15 cellular contexts compared by ENCODE assay signal in genomic region chrX:142978130-142978684, GRCh38. TPM values are rescaled to one million over a fixed set of nuclear protein-coding genes. Genes with fewer than 3 reads are reported as not detected.
DNase-seq lines count a peak whose midpoint lies in the region; ATAC-seq and TF ChIP-seq lines count a peak whose summit lies in the region.
"Had no signal": no experiment of that assay in that cellular context is flagged by ENCODE, and none has a peak within 500 bp of the region (broad histone marks: within the 10 kb centered on the region; RNA-seq: fewer than 3 reads in every experiment).

No MANE protein-coding gene starts in this region.

- DNase-seq in PC-3 (no peak), endothelial cell (ENCODE audit: low spot score) (no peak), activated T-cell treated with anti-CD3 and anti-CD28 coated beads for 4 hours (no peak)
- DNase-seq: CD8-positive, alpha-beta T cell; cerebellar nuclear complex; H9; left ventricle myocardium superior had no signal

- H2AFZ ChIP-seq in PC-3 (ENCODE audit: low read length): no peak overlapping the region

- H3K9me2 ChIP-seq in PC-3 (replicated peaks; ENCODE audit: low read length): no peaks in the 10 kb centered on the region

- no peaks in the 10 kb centered on the region for H3K27me3 Mint-ChIP-seq in stimulated activated memory B cell treated with anti-CD40 and anti-IgM and Interleukin-4, amounts not matched to agents 10 μg/mL and 1 μg/mL and 100 μg/mL, for 72 hours
- peaks cover 3% of the 10 kb centered on the region for H3K27me3 Mint-ChIP-seq in endothelial cell (ENCODE audit: unreplicated experiment)
- H3K27me3 Mint-ChIP-seq: activated naive CD4-positive, alpha-beta T cell treated with anti-CD3 and anti-CD28 coated beads, Interleukin-2, amount 50 U/mL, for 24 hours had no signal

- no peaks in the 10 kb centered on the region for H3K36me3 Mint-ChIP-seq in stimulated activated memory B cell treated with anti-CD40 and anti-IgM and Interleukin-4, amounts not matched to agents 10 μg/mL and 1 μg/mL and 100 μg/mL, for 72 hours
- H3K36me3 Mint-ChIP-seq in endothelial cell (ENCODE audit: low read depth, unreplicated experiment): no peaks in the 10 kb centered on the region
- H3K36me3 Mint-ChIP-seq: activated naive CD4-positive, alpha-beta T cell treated with anti-CD3 and anti-CD28 coated beads, Interleukin-2, amount 50 U/mL, for 24 hours; CD8-positive, alpha-beta T cell had no signal

- no peak overlapping the region for H3K9ac ChIP-seq in PC-3 (ENCODE audit: low read length)

- no peaks in the 10 kb centered on the region for H3K4me1 ChIP-seq in PC-3 (ENCODE audit: insufficient read depth, low read length)

- peak overlapping the region; percentile 62 for H3K27ac Mint-ChIP-seq in stimulated activated memory B cell treated with anti-CD40 and anti-IgM and Interleukin-4, amounts not matched to agents 10 μg/mL and 1 μg/mL and 100 μg/mL, for 72 hours
- no peak overlapping the region for H3K27ac Mint-ChIP-seq in endothelial cell (ENCODE audit: unreplicated experiment)
- H3K27ac Mint-ChIP-seq: activated naive CD4-positive, alpha-beta T cell treated with anti-CD3 and anti-CD28 coated beads, Interleukin-2, amount 50 U/mL, for 24 hours; CD8-positive, alpha-beta T cell; H9 had no signal

- H3K4me3 ChIP-seq in PC-3 (ENCODE audit: low read length): no peak overlapping the region

- H3K27ac ChIP-seq in PC-3 (ENCODE audit: low read length): no peak overlapping the region

- peaks cover 3% of the 10 kb centered on the region for H3K9me3 Mint-ChIP-seq in stimulated activated memory B cell treated with anti-CD40 and anti-IgM and Interleukin-4, amounts not matched to agents 10 μg/mL and 1 μg/mL and 100 μg/mL, for 72 hours
- H3K9me3 Mint-ChIP-seq in endothelial cell (ENCODE audit: unreplicated experiment): no peaks in the 10 kb centered on the region
- H3K9me3 Mint-ChIP-seq: activated naive CD4-positive, alpha-beta T cell treated with anti-CD3 and anti-CD28 coated beads, Interleukin-2, amount 50 U/mL, for 24 hours; CD8-positive, alpha-beta T cell had no signal

- peaks cover 14% of the 10 kb centered on the region for H3K4me1 Mint-ChIP-seq in stimulated activated memory B cell treated with anti-CD40 and anti-IgM and Interleukin-4, amounts not matched to agents 10 μg/mL and 1 μg/mL and 100 μg/mL, for 72 hours
- H3K4me1 Mint-ChIP-seq in endothelial cell (ENCODE audit: unreplicated experiment): no peaks in the 10 kb centered on the region
- H3K4me1 Mint-ChIP-seq: activated naive CD4-positive, alpha-beta T cell treated with anti-CD3 and anti-CD28 coated beads, Interleukin-2, amount 50 U/mL, for 24 hours; H9; neural crest cell had no signal

- H3K36me3 ChIP-seq in PC-3 (ENCODE audit: low read depth, low read length): no peaks in the 10 kb centered on the region

- TF ChIP-seq CTCF in PC-3 (conservative IDR thresholded peaks at IDR 0.05; ENCODE audit: low read depth, low read length) (no peak), endothelial cell (IDR thresholded peaks at IDR 0.05; ENCODE audit: unreplicated experiment) (no peak)

- no peak overlapping the region for H3K4me2 ChIP-seq in PC-3 (ENCODE audit: low read length)

- no peaks in the 10 kb centered on the region for H3K27me3 ChIP-seq in PC-3 (ENCODE audit: low read length)

- ATAC-seq in GM18867 (IDR thresholded peaks at IDR 0.05; ENCODE audit: unreplicated experiment): peak; percentile 39
- ATAC-seq in GM21529 (IDR thresholded peaks at IDR 0.05; ENCODE audit: unreplicated experiment): peak; percentile 42
- ATAC-seq in HG03354 (IDR thresholded peaks at IDR 0.05; ENCODE audit: poor library complexity, severe bottlenecking, unreplicated experiment): peak; percentile 38
- peak; percentile 69 for ATAC-seq in stimulated activated memory B cell treated with anti-CD40 and anti-IgM and Interleukin-4, amounts not matched to agents 10 μg/mL and 1 μg/mL and 100 μg/mL, for 72 hours
- no peak for ATAC-seq in PC-3
- ATAC-seq: CD8-positive, alpha-beta T cell; left ventricle myocardium superior had no signal

- peak overlapping the region; percentile 62 for H3K4me3 Mint-ChIP-seq in stimulated activated memory B cell treated with anti-CD40 and anti-IgM and Interleukin-4, amounts not matched to agents 10 μg/mL and 1 μg/mL and 100 μg/mL, for 72 hours
- no peak overlapping the region for H3K4me3 Mint-ChIP-seq in endothelial cell (ENCODE audit: unreplicated experiment)
- H3K4me3 Mint-ChIP-seq: activated naive CD4-positive, alpha-beta T cell treated with anti-CD3 and anti-CD28 coated beads, Interleukin-2, amount 50 U/mL, for 24 hours; CD8-positive, alpha-beta T cell; H9; neural crest cell had no signal

- no peaks in the 10 kb centered on the region for H3K9me3 ChIP-seq in PC-3 (ENCODE audit: low read length)

- no peaks in the 10 kb centered on the region for H3F3A ChIP-seq in PC-3 (ENCODE audit: low read length, unreplicated experiment)

- H3K79me2 ChIP-seq in PC-3 (ENCODE audit: low read length): no peaks in the 10 kb centered on the region

- POLR2A ChIA-PET in PC-3 (lab: Charles Lee; ENCODE audit: unreplicated experiment): no interaction called here

- CTCF ChIA-PET in PC-3 (lab: Charles Lee): no interaction called here

- BruUV-seq in PC-3 (replicated peaks; lab: Mats Ljungman, UMichigan): no TSS peak

- no peaks in the 10 kb centered on the region for H4K20me1 ChIP-seq in PC-3 (ENCODE audit: low read length)

- intact Hi-C loops in PC-3 (cut with micrococcal nuclease): no loop called here

RNA-seq across cellular contexts. Expression of gene SPANXN4, which starts 47.5 kb away (rescaled TPM):
- not detected in 2 replicates for total RNA-seq in PC-3 (2014; rRNA removed)
- total RNA-seq in endothelial cell (ENCODE audit: unreplicated experiment): not detected
- total RNA-seq: CD8-positive, alpha-beta T cell; H9; left ventricle myocardium superior; neural crest cell; T-helper 2 cell treated with Interferon-gamma antibody and Interleukin-4, amounts not matched to agents 100 ng/mL and 5 ng/mL, for 36 hours; temporal lobe had no signal
